9 cellular contexts compared by ENCODE assay signal in genomic region chr17:81487089-81487486, GRCh38. TPM values are rescaled to one million over a fixed set of nuclear protein-coding genes. Genes with fewer than 3 reads are reported as not detected.
DNase-seq lines count a peak whose midpoint lies in the region; ATAC-seq lines count a peak whose summit lies in the region.
"Had no signal": no experiment of that assay in that cellular context is flagged by ENCODE, and none has a peak within 500 bp of the region (broad histone marks: within the 10 kb centered on the region; RNA-seq: fewer than 3 reads in every experiment).

No MANE protein-coding gene starts in this region.

- H3K36me3 Mint-ChIP-seq in activated CD4-positive, alpha-beta T cell treated with anti-CD3 and anti-CD28 coated beads, Interleukin-2, amount 10 ng/mL, durations not matched to agents 24 days and 14 days (ENCODE audit: low read depth): no peaks in the 10 kb centered on the region
- H3K36me3 Mint-ChIP-seq in effector memory CD8-positive, alpha-beta T cell (ENCODE audit: insufficient read depth): peaks cover 9% of the 10 kb centered on the region
- H3K36me3 Mint-ChIP-seq: memory B cell had no signal

- no peak for ATAC-seq in effector memory CD8-positive, alpha-beta T cell (replicated peaks)
- ATAC-seq in GM18519 (IDR thresholded peaks at IDR 0.05; ENCODE audit: low FRiP score, unreplicated experiment): no peak

- H3K27me3 Mint-ChIP-seq in activated CD4-positive, alpha-beta T cell treated with anti-CD3 and anti-CD28 coated beads, Interleukin-2, amount 10 ng/mL, durations not matched to agents 24 days and 14 days: peaks cover 16% of the 10 kb centered on the region
- peaks cover 35 to 48% of the 10 kb centered on the region in 2 donors for H3K27me3 Mint-ChIP-seq in effector memory CD8-positive, alpha-beta T cell

- H3K27ac ChIP-seq in skeletal muscle tissue (ENCODE audit: low read depth, low read length): no peak overlapping the region

- H3K9me3 ChIP-seq in skeletal muscle tissue (ENCODE audit: control insufficient read depth in 3 of 3, low read length in 3 of 3): no peaks in the 10 kb centered on the region

- no peaks in the 10 kb centered on the region for H3K9me3 Mint-ChIP-seq in activated CD4-positive, alpha-beta T cell treated with anti-CD3 and anti-CD28 coated beads, Interleukin-2, amount 10 ng/mL, durations not matched to agents 24 days and 14 days
- H3K9me3 Mint-ChIP-seq in effector memory CD8-positive, alpha-beta T cell: no peaks in the 10 kb centered on the region
- H3K9me3 Mint-ChIP-seq: memory B cell had no signal

- peaks cover 4 to 13% (median 11%) of the 10 kb centered on the region in 3 donors for H3K27me3 ChIP-seq in skeletal muscle tissue (ENCODE audit: control insufficient read depth in 3 of 3, insufficient read depth in 3 of 3, low read length in 3 of 3)

- peak overlapping the region; percentile 56 for H3K27ac Mint-ChIP-seq in activated CD4-positive, alpha-beta T cell treated with anti-CD3 and anti-CD28 coated beads, Interleukin-2, amount 10 ng/mL, durations not matched to agents 24 days and 14 days
- H3K27ac Mint-ChIP-seq in effector memory CD8-positive, alpha-beta T cell: no peak overlapping the region
- H3K27ac Mint-ChIP-seq: memory B cell had no signal

- intact Hi-C loops in activated CD4-positive, alpha-beta T cell treated with anti-CD3 and anti-CD28 coated beads, Interleukin-2, amount 10 ng/mL, durations not matched to agents 24 days and 14 days (cut with micrococcal nuclease): loop anchor here (2.0 kb wide), 1 partner anchor 66 kb away; the partner anchor contains the start of gene FAAP100

- H3K9ac ChIP-seq in skeletal muscle tissue (ENCODE audit: low read depth in 1 of 3, low read length in 3 of 3): peak overlapping the region in 1 of 3 donors; percentile 70

- H3K4me3 Mint-ChIP-seq in activated CD4-positive, alpha-beta T cell treated with anti-CD3 and anti-CD28 coated beads, Interleukin-2, amount 10 ng/mL, durations not matched to agents 24 days and 14 days: peak overlapping the region; percentile 74
- peak overlapping the region; percentile 38 to 54 for H3K4me3 Mint-ChIP-seq in effector memory CD8-positive, alpha-beta T cell

- peak overlapping the region in 2 of 3 donors; percentile 63 to 68 for H3K4me3 ChIP-seq in skeletal muscle tissue (ENCODE audit: low read length in 3 of 3)

- H3K4me1 Mint-ChIP-seq in activated CD4-positive, alpha-beta T cell treated with anti-CD3 and anti-CD28 coated beads, Interleukin-2, amount 10 ng/mL, durations not matched to agents 24 days and 14 days: peaks cover 11% of the 10 kb centered on the region
- H3K4me1 Mint-ChIP-seq in effector memory CD8-positive, alpha-beta T cell (ENCODE audit: low read depth in 2 of 2): peaks cover 0 to 4% of the 10 kb centered on the region in 2 donors

- DNase-seq in activated CD4-positive, alpha-beta T cell treated with anti-CD3 and anti-CD28 coated beads, Interleukin-2, amount 10 ng/mL, durations not matched to agents 24 days and 14 days: no peak
- no peak for DNase-seq in activated CD4-positive, alpha-beta T cell treated with anti-CD3 and anti-CD28 coated beads, Interleukin-2, amount 50 U/mL, for 4 hours
- DNase-seq in NCI-H69 (lab: John Stamatoyannopoulos, UW) (peak; percentile 34), NCI-H82 treated with DMSO at 0.1 percent for 48 hours (lab: John Stamatoyannopoulos, UW; ENCODE audit: unreplicated experiment) (no peak), cerebellum (ENCODE audit: low spot score) (no peak)
- no peak for DNase-seq in effector memory CD8-positive, alpha-beta T cell

- no peaks in the 10 kb centered on the region for H3K36me3 ChIP-seq in skeletal muscle tissue (ENCODE audit: control insufficient read depth in 3 of 3, insufficient read depth in 3 of 3, low read length in 3 of 3)

- peaks cover 22 to 37% (median 35%) of the 10 kb centered on the region in 3 donors for H3K4me1 ChIP-seq in skeletal muscle tissue (ENCODE audit: control insufficient read depth in 3 of 3, insufficient read depth in 3 of 3, low read length in 3 of 3)

RNA-seq across cellular contexts. Expression of gene ACTG1, which starts 25.5 kb away (rescaled TPM):
- total RNA-seq in activated CD4-positive, alpha-beta T cell treated with anti-CD3 and anti-CD28 coated beads, Interleukin-2, amount 10 ng/mL, durations not matched to agents 24 days and 14 days: 3,353 and 3,420 TPM in 2 replicates
- total RNA-seq in skeletal muscle tissue (1,613 TPM), cerebellum (4,386 TPM)

RNA-seq across cellular contexts. Expression of gene FSCN2, which starts 41.1 kb away (rescaled TPM):
- 0.26 and 0.51 TPM in 2 replicates for total RNA-seq in activated CD4-positive, alpha-beta T cell treated with anti-CD3 and anti-CD28 coated beads, Interleukin-2, amount 10 ng/mL, durations not matched to agents 24 days and 14 days
- total RNA-seq in skeletal muscle tissue (1.0 TPM), cerebellum (4.0 TPM)
